13 cellular contexts compared by ENCODE assay signal in genomic region chr11:203945-204586, GRCh38. TPM values are rescaled to one million over a fixed set of nuclear protein-coding genes. Genes with fewer than 3 reads are reported as not detected.
A peak's percentile ranks its signal among the peaks of the same experiment; 100 is the strongest.
DNase-seq lines count a peak whose midpoint lies in the region; ATAC-seq lines count a peak whose summit lies in the region.
"Had no signal": no experiment of that assay in that cellular context is flagged by ENCODE, and none has a peak within 500 bp of the region (broad histone marks: within the 10 kb centered on the region; RNA-seq: fewer than 3 reads in every experiment).

No MANE protein-coding gene starts in this region.

- no peak for DNase-seq in activated naive CD4-positive, alpha-beta T cell treated with anti-CD3 and anti-CD28 coated beads for 36 hours
- DNase-seq in activated naive CD4-positive, alpha-beta T cell (lab: John Stamatoyannopoulos, UW): no peak
- peak; percentile 19 for DNase-seq in activated CD8-positive, alpha-beta T cell treated with anti-CD3 and anti-CD28 coated beads, Interleukin-2, amount 10 ng/mL, durations not matched to agents 7 days and 5 days
- DNase-seq in islet precursor cell: peak; percentile 38
- DNase-seq in stimulated activated effector memory CD8-positive, alpha-beta T cell treated with anti-CD3 and anti-CD28 coated beads, Interleukin-12 subunit alpha, Interleukin-12 subunit beta, amount 100 ng/mL, for 72 hours (ENCODE audit: low spot score in 2 of 2): no peak
- DNase-seq in RKO (ENCODE audit: low spot score): no peak
- DNase-seq in NCI-H1417 treated with DMSO at 0.1 percent for 48 hours (lab: John Stamatoyannopoulos, UW): no peak
- DNase-seq: naive B cell, NCI-H524, spleen, trophoblast cell had no signal

- peaks cover 22% of the 10 kb centered on the region for H3K36me3 Mint-ChIP-seq in activated naive CD4-positive, alpha-beta T cell treated with anti-CD3 and anti-CD28 coated beads for 36 hours (ENCODE audit: low read depth)
- H3K36me3 Mint-ChIP-seq in activated CD8-positive, alpha-beta T cell treated with anti-CD3 and anti-CD28 coated beads, Interleukin-2, amount 10 ng/mL, durations not matched to agents 7 days and 5 days (ENCODE audit: low read depth): peaks cover 36% of the 10 kb centered on the region
- peaks cover 72% of the 10 kb centered on the region for H3K36me3 Mint-ChIP-seq in stimulated activated effector memory CD8-positive, alpha-beta T cell treated with anti-CD3 and anti-CD28 coated beads, Interleukin-12 subunit alpha, Interleukin-12 subunit beta, amount 100 ng/mL, for 72 hours

- no peaks in the 10 kb centered on the region for H3K27me3 Mint-ChIP-seq in activated naive CD4-positive, alpha-beta T cell treated with anti-CD3 and anti-CD28 coated beads for 36 hours (ENCODE audit: low read depth)
- H3K27me3 Mint-ChIP-seq in activated CD8-positive, alpha-beta T cell treated with anti-CD3 and anti-CD28 coated beads, Interleukin-2, amount 10 ng/mL, durations not matched to agents 7 days and 5 days (ENCODE audit: low read depth): no peaks in the 10 kb centered on the region
- H3K27me3 Mint-ChIP-seq: naive B cell had no signal

- POLR2A ChIA-PET in activated CD8-positive, alpha-beta T cell treated with anti-CD3 and anti-CD28 coated beads, Interleukin-2, amount 10 ng/mL, durations not matched to agents 7 days and 5 days (lab: Charles Lee): interaction anchor here (0.6 to 0.8 kb wide), 2 partner anchors 31 to 164 kb away, joined by 3 to 4 read pairs; no protein-coding TSS in a partner anchor

- no peak overlapping the region for H3K4me3 Mint-ChIP-seq in activated naive CD4-positive, alpha-beta T cell treated with anti-CD3 and anti-CD28 coated beads for 36 hours
- no peak overlapping the region for H3K4me3 Mint-ChIP-seq in activated CD8-positive, alpha-beta T cell treated with anti-CD3 and anti-CD28 coated beads, Interleukin-2, amount 10 ng/mL, durations not matched to agents 7 days and 5 days
- H3K4me3 Mint-ChIP-seq in stimulated activated effector memory CD8-positive, alpha-beta T cell treated with anti-CD3 and anti-CD28 coated beads, Interleukin-12 subunit alpha, Interleukin-12 subunit beta, amount 100 ng/mL, for 72 hours: peak overlapping the region; percentile 5

- no peak for ATAC-seq in activated CD8-positive, alpha-beta T cell treated with anti-CD3 and anti-CD28 coated beads, Interleukin-2, amount 10 ng/mL, durations not matched to agents 7 days and 5 days
- no peak for ATAC-seq in stimulated activated effector memory CD8-positive, alpha-beta T cell treated with anti-CD3 and anti-CD28 coated beads, Interleukin-12 subunit alpha, Interleukin-12 subunit beta, amount 100 ng/mL, for 72 hours
- ATAC-seq in GM19467 (IDR thresholded peaks at IDR 0.05; ENCODE audit: unreplicated experiment): no peak
- ATAC-seq: Panc1 had no signal

- CTCF ChIA-PET in activated naive CD4-positive, alpha-beta T cell treated with anti-CD3 and anti-CD28 coated beads for 36 hours (lab: Charles Lee): no interaction called here
- CTCF ChIA-PET in activated CD8-positive, alpha-beta T cell treated with anti-CD3 and anti-CD28 coated beads, Interleukin-2, amount 10 ng/mL, durations not matched to agents 7 days and 5 days (lab: Charles Lee): no interaction called here

- H3K4me1 Mint-ChIP-seq in activated naive CD4-positive, alpha-beta T cell treated with anti-CD3 and anti-CD28 coated beads for 36 hours (ENCODE audit: low read depth): peaks cover 59% of the 10 kb centered on the region
- H3K4me1 Mint-ChIP-seq in activated CD8-positive, alpha-beta T cell treated with anti-CD3 and anti-CD28 coated beads, Interleukin-2, amount 10 ng/mL, durations not matched to agents 7 days and 5 days (ENCODE audit: low read depth): peaks cover 57% of the 10 kb centered on the region
- peaks cover 46% of the 10 kb centered on the region for H3K4me1 Mint-ChIP-seq in stimulated activated effector memory CD8-positive, alpha-beta T cell treated with anti-CD3 and anti-CD28 coated beads, Interleukin-12 subunit alpha, Interleukin-12 subunit beta, amount 100 ng/mL, for 72 hours

- H3K27ac Mint-ChIP-seq in activated naive CD4-positive, alpha-beta T cell treated with anti-CD3 and anti-CD28 coated beads for 36 hours: peak overlapping the region; percentile 87
- H3K27ac Mint-ChIP-seq in activated CD8-positive, alpha-beta T cell treated with anti-CD3 and anti-CD28 coated beads, Interleukin-2, amount 10 ng/mL, durations not matched to agents 7 days and 5 days: peak overlapping the region; percentile 74
- peak overlapping the region; percentile 75 for H3K27ac Mint-ChIP-seq in stimulated activated effector memory CD8-positive, alpha-beta T cell treated with anti-CD3 and anti-CD28 coated beads, Interleukin-12 subunit alpha, Interleukin-12 subunit beta, amount 100 ng/mL, for 72 hours

- intact Hi-C loops in activated naive CD4-positive, alpha-beta T cell treated with anti-CD3 and anti-CD28 coated beads for 36 hours (cut with micrococcal nuclease): loop anchor here (10.0 kb wide), 1 partner anchor 521 kb away; no protein-coding TSS in a partner anchor

- no peaks in the 10 kb centered on the region for H3K9me3 Mint-ChIP-seq in activated naive CD4-positive, alpha-beta T cell treated with anti-CD3 and anti-CD28 coated beads for 36 hours
- no peaks in the 10 kb centered on the region for H3K9me3 Mint-ChIP-seq in activated CD8-positive, alpha-beta T cell treated with anti-CD3 and anti-CD28 coated beads, Interleukin-2, amount 10 ng/mL, durations not matched to agents 7 days and 5 days (ENCODE audit: insufficient read depth)
- no peaks in the 10 kb centered on the region for H3K9me3 Mint-ChIP-seq in stimulated activated effector memory CD8-positive, alpha-beta T cell treated with anti-CD3 and anti-CD28 coated beads, Interleukin-12 subunit alpha, Interleukin-12 subunit beta, amount 100 ng/mL, for 72 hours

RNA-seq across cellular contexts. Expression of gene BET1L, which starts 3.1 kb away (rescaled TPM):
- 10 to 100 TPM; 50.4 to 51.6 TPM for total RNA-seq in activated naive CD4-positive, alpha-beta T cell treated with anti-CD3 and anti-CD28 coated beads for 36 hours
- 10 to 100 TPM; 33.8 to 34.2 TPM for total RNA-seq in activated CD8-positive, alpha-beta T cell treated with anti-CD3 and anti-CD28 coated beads, Interleukin-2, amount 10 ng/mL, durations not matched to agents 7 days and 5 days

RNA-seq across cellular contexts. Expression of gene RIC8A, which starts 3.4 kb away (rescaled TPM):
- total RNA-seq in activated naive CD4-positive, alpha-beta T cell treated with anti-CD3 and anti-CD28 coated beads for 36 hours: 10 to 100 TPM; 74.9 to 85.0 TPM
- total RNA-seq in activated CD8-positive, alpha-beta T cell treated with anti-CD3 and anti-CD28 coated beads, Interleukin-2, amount 10 ng/mL, durations not matched to agents 7 days and 5 days: 100 to 1,000 TPM; 121 to 126 TPM

RNA-seq across cellular contexts. Expression of gene SCGB1C1, which starts 11.2 kb away (rescaled TPM):
- not detected for total RNA-seq in activated naive CD4-positive, alpha-beta T cell treated with anti-CD3 and anti-CD28 coated beads for 36 hours
- not detected for total RNA-seq in activated CD8-positive, alpha-beta T cell treated with anti-CD3 and anti-CD28 coated beads, Interleukin-2, amount 10 ng/mL, durations not matched to agents 7 days and 5 days
- total RNA-seq: spleen had no signal

RNA-seq across cellular contexts. Expression of gene SIRT3, which starts 32.1 kb away (rescaled TPM):
- total RNA-seq in activated naive CD4-positive, alpha-beta T cell treated with anti-CD3 and anti-CD28 coated beads for 36 hours: 10 to 100 TPM; 16.1 to 20.1 TPM
- total RNA-seq in activated CD8-positive, alpha-beta T cell treated with anti-CD3 and anti-CD28 coated beads, Interleukin-2, amount 10 ng/mL, durations not matched to agents 7 days and 5 days: 10 to 100 TPM; 13.1 to 15.0 TPM

RNA-seq across cellular contexts. Expression of gene PSMD13, which starts 32.7 kb away (rescaled TPM):
- 100 to 1,000 TPM; 206 to 210 TPM for total RNA-seq in activated naive CD4-positive, alpha-beta T cell treated with anti-CD3 and anti-CD28 coated beads for 36 hours
- 100 to 1,000 TPM; 164 to 173 TPM for total RNA-seq in activated CD8-positive, alpha-beta T cell treated with anti-CD3 and anti-CD28 coated beads, Interleukin-2, amount 10 ng/mL, durations not matched to agents 7 days and 5 days

Comparison
In these comparisons a context has a peak if more than half of its experiments do, and no peak if none do; other contexts are left out.
1. DNase-seq: peak in activated CD8-positive, alpha-beta T cell treated with anti-CD3 and anti-CD28 coated beads, Interleukin-2, amount 10 ng/mL, durations not matched to agents 7 days and 5 days (single experiment) and islet precursor cell (single experiment); none in activated naive CD4-positive, alpha-beta T cell treated with anti-CD3 and anti-CD28 coated beads for 36 hours (single experiment), activated naive CD4-positive, alpha-beta T cell (0 of 4), stimulated activated effector memory CD8-positive, alpha-beta T cell treated with anti-CD3 and anti-CD28 coated beads, Interleukin-12 subunit alpha, Interleukin-12 subunit beta, amount 100 ng/mL, for 72 hours (0 of 2), RKO (single experiment) and NCI-H1417 treated with DMSO at 0.1 percent for 48 hours (single experiment).
2. Peak in every context shown above with its lines, with median percentiles within 50 percentile points of each other: H3K27ac Mint-ChIP-seq.